ENCODE assay signal across 9 cellular contexts in the genomic region with DNA sequence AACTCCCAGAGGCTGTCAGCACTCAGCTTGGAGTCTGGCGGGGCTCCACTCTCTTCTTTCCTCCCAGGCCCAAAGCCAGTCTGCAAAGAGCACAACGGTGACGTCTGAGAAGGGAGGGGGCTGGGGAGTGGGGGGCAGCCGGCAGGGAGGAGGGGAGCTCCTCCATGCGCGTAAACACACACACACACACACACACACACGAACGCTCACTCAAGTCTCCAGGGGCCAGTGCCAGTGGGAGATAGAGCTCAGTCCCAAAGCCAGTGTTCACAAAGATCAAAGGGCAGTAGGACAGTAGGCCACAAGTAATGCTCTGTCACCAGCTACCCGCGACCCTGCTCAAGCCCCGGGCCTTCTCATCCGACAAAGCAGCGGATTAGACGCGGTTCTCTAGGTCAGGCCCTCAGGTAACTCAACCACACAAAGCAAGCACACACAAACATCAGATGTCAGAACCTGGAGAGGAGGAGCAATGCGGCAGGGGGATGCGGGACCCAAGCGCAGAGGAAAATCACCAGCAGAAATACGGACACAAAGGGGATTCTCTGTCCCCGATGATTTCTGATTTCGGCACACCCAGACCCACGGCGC. TPM values are rescaled to one million over a fixed set of nuclear protein-coding genes. Genes with fewer than 3 reads are reported as not detected.
DNase-seq lines count a peak whose midpoint lies in the region; ATAC-seq and TF ChIP-seq lines count a peak whose summit lies in the region.
"Had no signal": no experiment of that assay in that cellular context is flagged by ENCODE, and none has a peak within 500 bp of the region (broad histone marks: within the 10 kb centered on the region; RNA-seq: fewer than 3 reads in every experiment).

No MANE protein-coding gene starts in this region.

- H3K36me3 ChIP-seq in esophagus muscularis mucosa (no peaks in the 10 kb centered on the region), thoracic aorta (no peaks in the 10 kb centered on the region)

- H3K27ac ChIP-seq in esophagus muscularis mucosa (replicated peaks in 1 of 4) (peak overlapping the region; percentile 80 to 85 (median 82)), thoracic aorta (peak overlapping the region in 1 of 2 donors; percentile 15)

- TF ChIP-seq POLR2A in esophagus muscularis mucosa (IDR thresholded peaks at IDR 0.05; ENCODE audit: low read depth): no peak

- TF ChIP-seq EP300 in esophagus muscularis mucosa (IDR thresholded peaks at IDR 0.05): no peak

- peaks cover 7% of the 10 kb centered on the region for H3K36me3 Mint-ChIP-seq in mesothelial cell of epicardium
- H3K36me3 Mint-ChIP-seq: activated naive CD4-positive, alpha-beta T cell treated with anti-CD3 and anti-CD28 coated beads, Interleukin-2, amount 50 U/mL, for 24 hours had no signal

- H3K27me3 ChIP-seq in esophagus muscularis mucosa (no peaks in the 10 kb centered on the region), thoracic aorta (replicated peaks; ENCODE audit: insufficient read depth) (no peaks in the 10 kb centered on the region)

- H3K4me1 ChIP-seq in esophagus muscularis mucosa: peaks cover 11 to 52% (median 43%) of the 10 kb centered on the region in 4 donors
- H3K4me1 ChIP-seq in thoracic aorta (ENCODE audit: control insufficient read depth in 1 of 2, low read depth in 2 of 2): peaks cover 6 to 35% of the 10 kb centered on the region in 2 donors

- in situ Hi-C loops in GM13976 (cut with MboI; ENCODE audit: low sequenced_read_pairs, unreplicated experiment): no loop called here

- peak overlapping the region; percentile 63 to 73 (median 70) for H3K4me3 ChIP-seq in esophagus muscularis mucosa
- peak overlapping the region; percentile 70 for H3K4me3 ChIP-seq in thoracic aorta

- H3K9me3 ChIP-seq in esophagus muscularis mucosa (no peaks in the 10 kb centered on the region), thoracic aorta (no peaks in the 10 kb centered on the region)

- H3K27me3 Mint-ChIP-seq in mesothelial cell of epicardium (ENCODE audit: low read depth): no peaks in the 10 kb centered on the region

- H3K9me3 Mint-ChIP-seq in mesothelial cell of epicardium: no peaks in the 10 kb centered on the region
- H3K9me3 Mint-ChIP-seq: activated naive CD4-positive, alpha-beta T cell treated with anti-CD3 and anti-CD28 coated beads, Interleukin-2, amount 50 U/mL, for 24 hours had no signal

- peak; percentile 23 for DNase-seq in COR-L47 (lab: John Stamatoyannopoulos, UW)
- peak; percentile 31 to 65 for DNase-seq in NCI-H526 (lab: John Stamatoyannopoulos, UW)
- peak; percentile 91 for DNase-seq in esophagus muscularis mucosa (ENCODE audit: extremely low spot score)
- DNase-seq in mesothelial cell of epicardium (ENCODE audit: low spot score in 2 of 2, unreplicated experiment in 2 of 2): peak; percentile 52 to 65
- DNase-seq in thoracic aorta (ENCODE audit: low spot score): no peak
- no peak for DNase-seq in GM13976 (ENCODE audit: low spot score)
- DNase-seq in stimulated activated CD4-positive, alpha-beta T cell treated with anti-CD3 and anti-CD28 coated beads, Interleukin-4, amount 100 ng/mL, for 24 hours: no peak
- DNase-seq in NCI-H1694 (lab: John Stamatoyannopoulos, UW): no peak

- no peak for TF ChIP-seq CTCF in esophagus muscularis mucosa (IDR thresholded peaks at IDR 0.05)
- no peak for TF ChIP-seq CTCF in mesothelial cell of epicardium (IDR thresholded peaks at IDR 0.05; ENCODE audit: unreplicated experiment)
- no peak for TF ChIP-seq CTCF in thoracic aorta (IDR thresholded peaks at IDR 0.05)
- TF ChIP-seq CTCF in GM13976 (IDR thresholded peaks at IDR 0.05; ENCODE audit: borderline replicate concordance, control extremely low read depth, extremely low read depth, insufficient read depth, missing control alignments): no peak

- peak overlapping the region; percentile 82 for H3K4me3 Mint-ChIP-seq in mesothelial cell of epicardium

- H3K4me1 Mint-ChIP-seq in mesothelial cell of epicardium: peaks cover 32% of the 10 kb centered on the region

- peak overlapping the region; percentile 97 for H3K27ac Mint-ChIP-seq in mesothelial cell of epicardium
- H3K27ac Mint-ChIP-seq: activated naive CD4-positive, alpha-beta T cell treated with anti-CD3 and anti-CD28 coated beads, Interleukin-2, amount 50 U/mL, for 24 hours had no signal

- intact Hi-C loops in esophagus muscularis mucosa (cut with DNase I): no loop called here

- WGBS in esophagus muscularis mucosa: 9% methylated on average over 15 of the region's 23 CpGs

- no peak for ATAC-seq in thoracic aorta (ENCODE audit: insufficient number of reproducible peaks, low FRiP score, low read depth)

RNA-seq across cellular contexts. Expression of gene TCAF1, which starts 19.9 kb away (rescaled TPM):
- 10 to 100 TPM; 38.2 to 62.7 (median 52.4) TPM for total RNA-seq in esophagus muscularis mucosa
- total RNA-seq in mesothelial cell of epicardium: 101 to 105 TPM (median 103 TPM) in 3 replicates
- total RNA-seq in thoracic aorta: 10 to 100 TPM; 28.4 to 28.6 TPM

RNA-seq across cellular contexts. Expression of gene OR2F2, which starts 52.9 kb away (rescaled TPM):
- total RNA-seq in esophagus muscularis mucosa: not detected
- total RNA-seq in mesothelial cell of epicardium: not detected in 3 replicates
- total RNA-seq in thoracic aorta: not detected

Comparison
In these comparisons a context has a peak if more than half of its experiments do, and no peak if none do; other contexts are left out.
1. DNase-seq: peak in COR-L47 (single experiment), NCI-H526 (2 of 2), esophagus muscularis mucosa (single experiment) and mesothelial cell of epicardium (2 of 2); none in thoracic aorta (single experiment), GM13976 (single experiment), stimulated activated CD4-positive, alpha-beta T cell treated with anti-CD3 and anti-CD28 coated beads, Interleukin-4, amount 100 ng/mL, for 24 hours (single experiment) and NCI-H1694 (single experiment).